10 cellular contexts compared by ENCODE assay signal in genomic region chr10:86440874-86441838, GRCh38.
DNase-seq lines count a peak whose midpoint lies in the region; ATAC-seq and TF ChIP-seq lines count a peak whose summit lies in the region.
"Had no signal": no experiment of that assay in that cellular context is flagged by ENCODE, and none has a peak within 500 bp of the region (broad histone marks: within the 10 kb centered on the region; RNA-seq: fewer than 3 reads in every experiment).

No MANE protein-coding gene starts in this region.

- H3K4me1 ChIP-seq in SK-N-SH (ENCODE audit: control insufficient read depth in 1 of 2, insufficient read depth in 2 of 2, low read depth in 1 of 2, low read length in 1 of 2) (no peaks in the 10 kb centered on the region), fibroblast of lung (ENCODE audit: control insufficient read depth, extremely low read depth, insufficient read depth, low read length) (no peaks in the 10 kb centered on the region), ascending aorta (no peaks in the 10 kb centered on the region)

- H3K4me3 ChIP-seq in SK-N-SH (ENCODE audit: low read depth in 2 of 2, low read length in 1 of 2) (no peak overlapping the region), fibroblast of lung (replicated peaks in 1 of 4; ENCODE audit: control extremely low read depth in 1 of 4, insufficient read depth in 1 of 4, low read depth in 3 of 4, low read length in 4 of 4) (no peak overlapping the region), ascending aorta (no peak overlapping the region)

- DNase-seq in SK-N-SH (no peak), RKO (ENCODE audit: low spot score) (peak; percentile 62), fibroblast of lung (ENCODE audit: low read depth in 2 of 2) (peak; percentile 23 to 92), pulmonary artery endothelial cell (ENCODE audit: low read depth, low spot score) (peak; percentile 8), ascending aorta (ENCODE audit: low spot score in 2 of 2) (no peak)
- DNase-seq: 8988T; activated CD4-positive, alpha-beta T cell treated with anti-CD3 and anti-CD28 coated beads for 1 hour had no signal

- H3K9ac ChIP-seq in SK-N-SH: no peak overlapping the region
- no peak overlapping the region for H3K9ac ChIP-seq in fibroblast of lung (ENCODE audit: insufficient read depth, low read length)

- H3K9me2 ChIP-seq in SK-N-SH: no peaks in the 10 kb centered on the region

- TF ChIP-seq RAD21 in SK-N-SH (IDR thresholded peaks at IDR 0.05; ENCODE audit: low read length): no peak

- H3K27ac ChIP-seq in SK-N-SH (ENCODE audit: low read depth in 2 of 2, low read length in 1 of 2) (peak overlapping the region in 1 of 2 experiments; percentile 60; a peak in 2 of 4 replicates), fibroblast of lung (ENCODE audit: insufficient read depth, low read length) (peak overlapping the region; percentile 5), ascending aorta (no peak overlapping the region)

- ATAC-seq in SK-N-SH treated with all-trans-retinoic acid at 6 μM for 48 hours: no peak; the same call in 2 of the 3 replicates
- ATAC-seq in HG03039 (IDR thresholded peaks at IDR 0.05; ENCODE audit: unreplicated experiment): no peak
- no peak for ATAC-seq in HG03139 (IDR thresholded peaks at IDR 0.05; ENCODE audit: unreplicated experiment)

- no peak for TF ChIP-seq EP300 in SK-N-SH (IDR thresholded peaks at IDR 0.05; ENCODE audit: borderline replicate concordance in 1 of 2, low read depth in 1 of 2, low read length in 1 of 2)

- no peaks in the 10 kb centered on the region for H3K27me3 ChIP-seq in SK-N-SH (ENCODE audit: insufficient read depth)
- H3K27me3 ChIP-seq in fibroblast of lung (ENCODE audit: control insufficient read depth, insufficient read depth, low read length): no peaks in the 10 kb centered on the region
- H3K27me3 ChIP-seq in ascending aorta: no peaks in the 10 kb centered on the region

- H3F3A ChIP-seq in SK-N-SH (replicated peaks; ENCODE audit: insufficient read depth): peaks cover 11% of the 10 kb centered on the region

- intact Hi-C loops in ascending aorta (cut with DNase I): no loop called here

- H3K4me2 ChIP-seq in SK-N-SH (no peak overlapping the region), fibroblast of lung (ENCODE audit: extremely low read depth, insufficient read depth, low read length) (no peak overlapping the region)

- H2AFZ ChIP-seq in SK-N-SH (ENCODE audit: low read depth) (no peak overlapping the region), fibroblast of lung (ENCODE audit: low read length) (no peak overlapping the region)

- CTCF ChIA-PET in SK-N-SH (lab: Yijun Ruan, JAX): no interaction called here

- WGBS in SK-N-SH (ENCODE audit: low lambda C conversion rate): 95% methylated on average over 5 of the region's 5 CpGs

- TF ChIP-seq CTCF in SK-N-SH (IDR thresholded peaks at IDR 0.05): no peak
- TF ChIP-seq CTCF in fibroblast of lung (conservative IDR thresholded peaks at IDR 0.05 in 1 of 2, IDR thresholded peaks at IDR 0.05 in 1 of 2; ENCODE audit: low read depth in 1 of 2, low read length in 2 of 2): no peak
- no peak for TF ChIP-seq CTCF in ascending aorta (IDR thresholded peaks at IDR 0.05)

- 0 out of 2 replicates have a peak, but pooled peaks cover 8% of the 10 kb centered on the region for H4K20me1 ChIP-seq in SK-N-SH (ENCODE audit: insufficient read depth)
- H4K20me1 ChIP-seq in fibroblast of lung (ENCODE audit: control insufficient read depth, extremely low read depth, insufficient read depth, low read length): no peaks in the 10 kb centered on the region

- POLR2A ChIA-PET in SK-N-SH (lab: Yijun Ruan, JAX): interaction anchor here (0.6 kb wide), 1 partner anchor 40 kb away, joined by 7 read pairs; no protein-coding TSS in a partner anchor

- H3K36me3 ChIP-seq in SK-N-SH (replicated peaks in 1 of 2; ENCODE audit: control insufficient read depth in 1 of 2, insufficient read depth in 2 of 2, low read length in 1 of 2): peaks cover 71 to 81% of the 10 kb centered on the region in 2 experiments
- H3K36me3 ChIP-seq in fibroblast of lung (ENCODE audit: control insufficient read depth, insufficient read depth, low read length): peaks cover 4% of the 10 kb centered on the region
- peaks cover 28 to 66% of the 10 kb centered on the region in 2 donors for H3K36me3 ChIP-seq in ascending aorta

- H3K9me3 ChIP-seq in SK-N-SH: no peaks in the 10 kb centered on the region
- H3K9me3 ChIP-seq in fibroblast of lung (ENCODE audit: control insufficient read depth, insufficient read depth, low read depth, low read length): no peaks in the 10 kb centered on the region
- H3K9me3 ChIP-seq in ascending aorta: no peaks in the 10 kb centered on the region

- H3K79me2 ChIP-seq in SK-N-SH (ENCODE audit: insufficient read depth) (peaks cover 18% of the 10 kb centered on the region; the same call in 1 of the 2 replicates), fibroblast of lung (ENCODE audit: control insufficient read depth, insufficient read depth, low read length) (no peaks in the 10 kb centered on the region)

TF ChIP-seq in SK-N-SH, 30 proteins besides CTCF, POLR2A, EP300 and RAD21:
- peak; percentile 20; the same call in 1 of the 2 replicates for TF ChIP-seq FOSL2 (IDR thresholded peaks at IDR 0.05; ENCODE audit: borderline replicate concordance, low read depth)
- no peak for TF ChIP-seq TCF12 (IDR thresholded peaks at IDR 0.05)

TF ChIP-seq in SK-N-SH treated with all-trans-retinoic acid at 6 μM for 48 hours, 23 proteins besides CTCF, POLR2A, EP300 and RAD21:
- TF ChIP-seq, protein P1, sequence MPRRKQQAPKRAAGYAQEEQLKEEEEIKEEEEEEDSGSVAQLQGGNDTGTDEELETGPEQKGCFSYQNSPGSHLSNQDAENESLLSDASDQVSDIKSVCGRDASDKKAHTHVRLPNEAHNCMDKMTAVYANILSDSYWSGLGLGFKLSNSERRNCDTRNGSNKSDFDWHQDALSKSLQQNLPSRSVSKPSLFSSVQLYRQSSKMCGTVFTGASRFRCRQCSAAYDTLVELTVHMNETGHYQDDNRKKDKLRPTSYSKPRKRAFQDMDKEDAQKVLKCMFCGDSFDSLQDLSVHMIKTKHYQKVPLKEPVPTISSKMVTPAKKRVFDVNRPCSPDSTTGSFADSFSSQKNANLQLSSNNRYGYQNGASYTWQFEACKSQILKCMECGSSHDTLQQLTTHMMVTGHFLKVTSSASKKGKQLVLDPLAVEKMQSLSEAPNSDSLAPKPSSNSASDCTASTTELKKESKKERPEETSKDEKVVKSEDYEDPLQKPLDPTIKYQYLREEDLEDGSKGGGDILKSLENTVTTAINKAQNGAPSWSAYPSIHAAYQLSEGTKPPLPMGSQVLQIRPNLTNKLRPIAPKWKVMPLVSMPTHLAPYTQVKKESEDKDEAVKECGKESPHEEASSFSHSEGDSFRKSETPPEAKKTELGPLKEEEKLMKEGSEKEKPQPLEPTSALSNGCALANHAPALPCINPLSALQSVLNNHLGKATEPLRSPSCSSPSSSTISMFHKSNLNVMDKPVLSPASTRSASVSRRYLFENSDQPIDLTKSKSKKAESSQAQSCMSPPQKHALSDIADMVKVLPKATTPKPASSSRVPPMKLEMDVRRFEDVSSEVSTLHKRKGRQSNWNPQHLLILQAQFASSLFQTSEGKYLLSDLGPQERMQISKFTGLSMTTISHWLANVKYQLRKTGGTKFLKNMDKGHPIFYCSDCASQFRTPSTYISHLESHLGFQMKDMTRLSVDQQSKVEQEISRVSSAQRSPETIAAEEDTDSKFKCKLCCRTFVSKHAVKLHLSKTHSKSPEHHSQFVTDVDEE (CRISPR knock-in tag; IDR thresholded peaks at IDR 0.05): no peak

Comparison
In these comparisons a context has a peak if more than half of its experiments do, and no peak if none do; other contexts are left out.
1. DNase-seq: peak in RKO (single experiment), fibroblast of lung (2 of 2) and pulmonary artery endothelial cell (single experiment); none in SK-N-SH (single experiment) and ascending aorta (0 of 2).